2 cellular contexts compared by ENCODE assay signal in the genomic region with DNA sequence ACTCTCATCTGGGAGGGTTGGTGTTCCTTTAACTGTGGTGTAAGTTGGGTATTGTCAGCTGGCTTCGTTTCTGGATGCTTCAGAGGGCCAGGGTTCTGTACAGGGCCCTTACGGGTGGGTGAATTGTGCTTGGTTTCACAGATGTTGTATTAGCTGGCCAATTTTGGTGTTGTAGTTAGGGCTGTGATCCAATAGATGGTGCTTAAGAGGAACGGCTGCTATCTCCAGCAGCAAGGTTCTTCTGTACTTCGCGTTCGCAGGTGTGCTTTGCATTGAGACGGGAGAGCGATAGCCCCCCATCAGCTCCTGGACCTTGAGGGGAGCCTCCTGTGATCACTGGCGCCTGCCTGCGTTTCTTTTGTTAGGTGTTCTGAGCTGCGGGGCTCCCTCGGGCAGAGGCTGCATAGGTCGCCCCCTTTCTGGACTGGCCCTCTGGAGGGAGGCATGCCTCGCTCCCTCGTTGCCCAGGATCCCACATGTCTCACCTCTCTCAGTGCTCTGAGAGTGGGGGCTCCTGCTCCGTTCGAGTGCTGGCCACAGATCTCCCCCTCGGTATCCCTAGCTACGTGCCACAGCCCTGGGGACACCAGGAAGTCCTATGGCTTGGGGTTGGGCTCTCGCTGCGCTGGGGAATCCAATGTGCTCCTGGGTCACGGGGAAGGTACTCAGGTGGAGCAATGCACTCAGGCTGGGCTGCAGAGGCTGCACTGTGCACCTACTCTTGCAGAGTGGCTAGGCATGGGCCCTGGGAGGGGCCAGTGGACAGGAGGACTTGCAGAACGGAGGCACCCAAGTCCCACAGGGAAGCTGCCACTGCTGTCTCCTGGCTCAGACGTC.
TF ChIP-seq lines count a peak whose summit lies in the region.

No MANE protein-coding gene starts in this region.

TF ChIP-seq in HCT116, 20 proteins besides CTCF, POLR2A, EP300 and RAD21 (continued from another document):
- TF ChIP-seq, protein P1, sequence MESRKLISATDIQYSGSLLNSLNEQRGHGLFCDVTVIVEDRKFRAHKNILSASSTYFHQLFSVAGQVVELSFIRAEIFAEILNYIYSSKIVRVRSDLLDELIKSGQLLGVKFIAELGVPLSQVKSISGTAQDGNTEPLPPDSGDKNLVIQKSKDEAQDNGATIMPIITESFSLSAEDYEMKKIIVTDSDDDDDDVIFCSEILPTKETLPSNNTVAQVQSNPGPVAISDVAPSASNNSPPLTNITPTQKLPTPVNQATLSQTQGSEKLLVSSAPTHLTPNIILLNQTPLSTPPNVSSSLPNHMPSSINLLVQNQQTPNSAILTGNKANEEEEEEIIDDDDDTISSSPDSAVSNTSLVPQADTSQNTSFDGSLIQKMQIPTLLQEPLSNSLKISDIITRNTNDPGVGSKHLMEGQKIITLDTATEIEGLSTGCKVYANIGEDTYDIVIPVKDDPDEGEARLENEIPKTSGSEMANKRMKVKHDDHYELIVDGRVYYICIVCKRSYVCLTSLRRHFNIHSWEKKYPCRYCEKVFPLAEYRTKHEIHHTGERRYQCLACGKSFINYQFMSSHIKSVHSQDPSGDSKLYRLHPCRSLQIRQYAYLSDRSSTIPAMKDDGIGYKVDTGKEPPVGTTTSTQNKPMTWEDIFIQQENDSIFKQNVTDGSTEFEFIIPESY (IDR thresholded peaks at IDR 0.05; ENCODE audit: extremely low read depth, insufficient replicate concordance, low read length): no peak
- TF ChIP-seq SP1 (IDR thresholded peaks at IDR 0.05; ENCODE audit: low read depth) (no peak), REST (IDR thresholded peaks at IDR 0.05; ENCODE audit: low read depth) (no peak), JUND (IDR thresholded peaks at IDR 0.05) (no peak), ELF1 (IDR thresholded peaks at IDR 0.05; ENCODE audit: borderline replicate concordance, low read depth) (no peak), SRF (IDR thresholded peaks at IDR 0.05; ENCODE audit: low read depth) (no peak), TCF7L2 (IDR thresholded peaks at IDR 0.05; ENCODE audit: borderline replicate concordance, extremely low read depth, insufficient read depth, insufficient read length) (no peak), CBX3 (IDR thresholded peaks at IDR 0.05; ENCODE audit: low read depth) (no peak), POLR2AphosphoS5 (IDR thresholded peaks at IDR 0.05; ENCODE audit: low read depth, low read length) (no peak), MAX (IDR thresholded peaks at IDR 0.05) (no peak), YY1 (IDR thresholded peaks at IDR 0.05; ENCODE audit: extremely low read depth, insufficient replicate concordance, low read depth, low read length) (no peak), ZNF274 (IDR thresholded peaks at IDR 0.05; ENCODE audit: low read depth, low read length) (no peak), SIN3A (IDR thresholded peaks at IDR 0.05; ENCODE audit: low read depth) (no peak), EZH2 (IDR thresholded peaks at IDR 0.05) (no peak), FOSL1 (IDR thresholded peaks at IDR 0.05; ENCODE audit: low read depth) (no peak), ZFX (IDR thresholded peaks at IDR 0.05) (no peak), EGR1 (IDR thresholded peaks at IDR 0.05; ENCODE audit: low read depth) (no peak)

TF ChIP-seq in neural cell, 6 proteins besides CTCF, POLR2A, EP300 and RAD21:
- TF ChIP-seq REST (IDR thresholded peaks at IDR 0.05; ENCODE audit: borderline replicate concordance): no peak
- TF ChIP-seq TAF1 (IDR thresholded peaks at IDR 0.05; ENCODE audit: low read depth): no peak
- no peak for TF ChIP-seq POLR2AphosphoS5 (IDR thresholded peaks at IDR 0.05)
- no peak for TF ChIP-seq EZH2 (IDR thresholded peaks at IDR 0.05; ENCODE audit: borderline replicate concordance, insufficient read depth, low read length, poor library complexity, severe bottlenecking)
- TF ChIP-seq SMC3 (conservative IDR thresholded peaks at IDR 0.05; ENCODE audit: poor library complexity): no peak
- TF ChIP-seq MXI1 (conservative IDR thresholded peaks at IDR 0.05; ENCODE audit: poor library complexity, severe bottlenecking): no peak
